ENCODE assay signal across 12 cellular contexts in genomic region chr3:112675943-112676530, GRCh38. TPM values are rescaled to one million over a fixed set of nuclear protein-coding genes. Genes with fewer than 3 reads are reported as not detected.
DNase-seq lines count a peak whose midpoint lies in the region; ATAC-seq, FAIRE-seq and TF ChIP-seq lines count a peak whose summit lies in the region.
"Had no signal": no experiment of that assay in that cellular context is flagged by ENCODE, and none has a peak within 500 bp of the region (broad histone marks: within the 10 kb centered on the region; RNA-seq: fewer than 3 reads in every experiment).

No MANE protein-coding gene starts in this region.

- H3K4me3 ChIP-seq in A549: no peak overlapping the region
- H3K4me3 ChIP-seq: gastrocnemius medialis had no signal

- DNase-seq in A549 (ENCODE audit: low read depth in 1 of 2, low spot score in 1 of 2) (no peak), T-cell (no peak), epithelial cell of prostate (ENCODE audit: low read depth, low spot score) (no peak), H54 (ENCODE audit: insufficient read length, low spot score) (no peak)
- DNase-seq: NCI-H526 treated with DMSO at 0.1 percent for 48 hours had no signal

- H3K4me1 ChIP-seq in A549: peaks cover 66% of the 10 kb centered on the region
- H3K4me1 ChIP-seq: gastrocnemius medialis had no signal

- peak overlapping the region; percentile 88 to 90 for H3K27ac Mint-ChIP-seq in T-cell

- H3K9me3 Mint-ChIP-seq in T-cell: no peaks in the 10 kb centered on the region

- no peak for TF ChIP-seq EP300 in A549 (IDR thresholded peaks at IDR 0.05)

- TF ChIP-seq CTCF in A549 (IDR thresholded peaks at IDR 0.05): no peak

- FAIRE-seq in A549 (lab: Jason Lieb, UNC) (no peak), H54 (lab: Jason Lieb, UNC) (no peak)
- FAIRE-seq: colon had no signal

- peaks cover 39 to 61% (median 48%) of the 10 kb centered on the region in 3 donors for H3K4me1 Mint-ChIP-seq in T-cell

- WGBS in A549 (ENCODE audit: missing lambda C conversion rate): 93% methylated on average over 4 of the region's 4 CpGs

- POLR2A ChIA-PET in A549 (lab: Yijun Ruan, JAX) (interaction anchor here (0.9 to 1.8 kb wide), 9 partner anchors 13 to 839 kb away, joined by 3 to 12 read pairs (median 4); partner anchors contain the start of gene SPICE1), T-cell (lab: Charles Lee) (no interaction called here)

- TF ChIP-seq POLR2A in A549 (IDR thresholded peaks at IDR 0.05; ENCODE audit: low read length) (no peak), H54 (IDR thresholded peaks at IDR 0.05; ENCODE audit: low read depth, low read length) (no peak)

- H3K27ac ChIP-seq in A549 (peak overlapping the region; percentile 90), epithelial cell of prostate (peak overlapping the region; percentile 59)
- H3K27ac ChIP-seq: gastrocnemius medialis had no signal

- peak overlapping the region in 2 of 3 donors; percentile 17 to 27 for H3K4me3 Mint-ChIP-seq in T-cell

- H3K36me3 Mint-ChIP-seq in T-cell: no peaks in the 10 kb centered on the region

- peak; percentile 15 to 21; a peak in 3 of 6 replicates for ATAC-seq in A549
- ATAC-seq in GM19395 (IDR thresholded peaks at IDR 0.05; ENCODE audit: unreplicated experiment): peak; percentile 5
- no peak for ATAC-seq in T-cell (replicated peaks in 1 of 4)
- no peak for ATAC-seq in HG02588 (IDR thresholded peaks at IDR 0.05; ENCODE audit: unreplicated experiment)
- ATAC-seq in HG02885 (IDR thresholded peaks at IDR 0.05; ENCODE audit: poor library complexity, unreplicated experiment): no peak
- ATAC-seq in HG02678 (IDR thresholded peaks at IDR 0.05; ENCODE audit: unreplicated experiment): no peak

- CTCF ChIA-PET in A549 (lab: Yijun Ruan, JAX): interaction anchor here (1.3 to 3.6 kb wide), 4 partner anchors 13 to 138 kb away, joined by 3 to 16 read pairs (median 8); no protein-coding TSS in a partner anchor
- CTCF ChIA-PET in T-cell (lab: Charles Lee): interaction anchor here in 1 of 2 donors (0.7 kb wide), 1 partner anchor 35 kb away, joined by 4 read pairs; no protein-coding TSS in a partner anchor

- no peaks in the 10 kb centered on the region for H3K27me3 Mint-ChIP-seq in T-cell

- H3K9me3 ChIP-seq in A549: no peaks in the 10 kb centered on the region
- H3K9me3 ChIP-seq: gastrocnemius medialis had no signal

- peak overlapping the region; percentile 72 for H3K4me2 ChIP-seq in A549

- no peak for TF ChIP-seq RAD21 in A549 (conservative IDR thresholded peaks at IDR 0.05 in 1 of 2, IDR thresholded peaks at IDR 0.05 in 1 of 2)

TF ChIP-seq in A549, 52 proteins besides CTCF, POLR2A, EP300 and RAD21:
- TF ChIP-seq PBX3 (IDR thresholded peaks at IDR 0.05): no peak

RNA-seq across cellular contexts. Expression of gene CCDC80, which starts 35.1 kb away (rescaled TPM):
- polyA plus RNA-seq in A549 (2011; rRNA removed) (54.1 and 79.1 TPM in 2 replicates), A549 (2017; fragmentation: RNase III; extraction: RNeasy Plus Mini Kit Qiagen cat#74134 plus additional on column Dnase treatment) (111 to 168 TPM (median 148 TPM) in 3 replicates)
- polyA plus RNA-seq in A549 (2012; cell fraction: cytosol; rRNA removed): 18.3 and 19.6 TPM in 2 replicates
- 27.5 and 42.0 TPM in 2 replicates for polyA plus RNA-seq in A549 (2012; cell fraction: nucleus; rRNA removed)
- 39.1 and 47.8 TPM in 2 replicates for polyA minus RNA-seq in A549 (2011; rRNA and poly(A)+ RNA removed)
- total RNA-seq in T-cell: under 1 TPM in 3 of 5 donors, not detected in 2; 0.55 to 0.66 (median 0.56) TPM
- total RNA-seq: T-helper 2 cell treated with Interferon-gamma antibody and Interleukin-4, amounts not matched to agents 100 ng/mL and 5 ng/mL, for 36 hours had no signal

Comparison
In these comparisons a context has a peak if more than half of its experiments do, and no peak if none do; other contexts are left out.
1. ATAC-seq: peak in A549 (2 of 2) and GM19395 (single experiment); none in T-cell (0 of 4), HG02588 (single experiment), HG02885 (single experiment) and HG02678 (single experiment).